In genomic region chr6:159170999-159171712, GRCh38 we compare ENCODE assay signal across 13 cellular contexts. TPM values are rescaled to one million over a fixed set of nuclear protein-coding genes. Genes with fewer than 3 reads are reported as not detected.
DNase-seq lines count a peak whose midpoint lies in the region; ATAC-seq and TF ChIP-seq lines count a peak whose summit lies in the region.
"Had no signal": no experiment of that assay in that cellular context is flagged by ENCODE, and none has a peak within 500 bp of the region (broad histone marks: within the 10 kb centered on the region; RNA-seq: fewer than 3 reads in every experiment).

No MANE protein-coding gene starts in this region.

- TF ChIP-seq POLR2A in adrenal gland (IDR thresholded peaks at IDR 0.05) (no peak), sigmoid colon (IDR thresholded peaks at IDR 0.05) (no peak)

- H3K9me3 ChIP-seq in adrenal gland (replicated peaks in 1 of 3) = no peaks in the 10 kb centered on the region
- H3K9me3 ChIP-seq in heart right ventricle = no peaks in the 10 kb centered on the region
- no peaks in the 10 kb centered on the region for H3K9me3 ChIP-seq in sigmoid colon
- H3K9me3 ChIP-seq: colonic mucosa had no signal

- H3K4me3 ChIP-seq in adrenal gland (no peak overlapping the region), heart right ventricle (peak overlapping the region in 5 of 10 donors; percentile 42 to 50 (median 49)), sigmoid colon (peak overlapping the region in 3 of 4 donors; percentile 37 to 53 (median 48))
- H3K4me3 ChIP-seq: colonic mucosa had no signal

- no peak for TF ChIP-seq EP300 in sigmoid colon (IDR thresholded peaks at IDR 0.05)

- no peak for TF ChIP-seq CTCF in adrenal gland (IDR thresholded peaks at IDR 0.05)
- no peak for TF ChIP-seq CTCF in heart right ventricle (IDR thresholded peaks at IDR 0.05)
- no peak for TF ChIP-seq CTCF in sigmoid colon (IDR thresholded peaks at IDR 0.05)

- H3K4me1 ChIP-seq in adrenal gland (replicated peaks in 1 of 2) (peaks cover 0 to 9% of the 10 kb centered on the region in 2 donors), heart right ventricle (peaks cover 0 to 44% (median 18%) of the 10 kb centered on the region in 9 donors), sigmoid colon (peaks cover 0 to 25% (median 22%) of the 10 kb centered on the region in 4 donors)

- H3K27me3 ChIP-seq in adrenal gland (peaks cover 55% of the 10 kb centered on the region), heart right ventricle (peaks cover 0 to 90% (median 76%) of the 10 kb centered on the region in 7 donors), sigmoid colon (peaks cover 0 to 81% (median 32%) of the 10 kb centered on the region in 3 donors)

- H3K36me3 ChIP-seq in adrenal gland (replicated peaks in 1 of 2) (no peaks in the 10 kb centered on the region), heart right ventricle (no peaks in the 10 kb centered on the region), sigmoid colon (no peaks in the 10 kb centered on the region)
- H3K36me3 ChIP-seq: colonic mucosa had no signal

- H3K27ac ChIP-seq in adrenal gland = no peak overlapping the region
- H3K27ac ChIP-seq in heart right ventricle = no peak overlapping the region
- H3K27ac ChIP-seq in sigmoid colon = peak overlapping the region in 2 of 4 donors; percentile 20 to 63
- H3K27ac ChIP-seq: colonic mucosa had no signal

- intact Hi-C loops in adrenal gland (cut with DNase I) (loop anchor here (5.0 to 10.0 kb wide), 3 partner anchors 294 to 486 kb away; no protein-coding TSS in a partner anchor), heart right ventricle (cut with DNase I) (loop anchor here in 5 of 10 donors (5.0 to 10.0 kb wide), 5 partner anchors 291 to 486 kb away; no protein-coding TSS in a partner anchor), sigmoid colon (cut with DNase I) (loop anchor here (10.0 kb wide), 1 partner anchor 294 kb away; no protein-coding TSS in a partner anchor)

- peak in 5 of 8 donors; percentile 44 to 68 (median 49) for ATAC-seq in heart right ventricle
- no peak for ATAC-seq in GM18511 (IDR thresholded peaks at IDR 0.05; ENCODE audit: unreplicated experiment)
- no peak for ATAC-seq in GM21723 (IDR thresholded peaks at IDR 0.05; ENCODE audit: unreplicated experiment)

- 36 to 46% (median 37%) methylated on average over 13 of the region's 13 CpGs for WGBS in adrenal gland, 4 donors
- 28 to 34% methylated on average over 13 of the region's 13 CpGs for WGBS in heart right ventricle, 2 donors
- 47 to 54% methylated on average over 13 of the region's 13 CpGs for WGBS in sigmoid colon, 2 donors

- DNase-seq in GM03348 (ENCODE audit: low spot score) (peak; percentile 81), adrenal gland (peak in 4 of 7 donors; percentile 20 to 37 (median 32)), heart right ventricle (peak in 1 of 2 donors; percentile 20), sigmoid colon (no peak), 8988T (no peak)
- DNase-seq in activated CD8-positive, alpha-beta memory T cell treated with anti-CD3 and anti-CD28 coated beads, Interleukin-2, amount 50 U/mL, for 4 hours = no peak
- DNase-seq: colonic mucosa, DMS 273 treated with DMSO at 0.1 percent for 48 hours, head of caudate nucleus, NCI-H1436 treated with DMSO at 0.1 percent for 48 hours had no signal

RNA-seq across cellular contexts. Expression of gene FNDC1, which starts 2.0 kb away (rescaled TPM):
- total RNA-seq in adrenal gland (1 to 10 TPM in 4 of 8 donors, under 1 TPM in 4; 0.46 to 2.6 (median 1.2) TPM), heart right ventricle (1 to 10 TPM in 7 of 10 donors, under 1 TPM in 3; 0.44 to 6.2 (median 2.9) TPM), sigmoid colon (10 to 100 TPM in 3 of 4 donors, 1 to 10 TPM in 1; 4.3 to 19.8 (median 17.2) TPM)
- polyA plus RNA-seq in adrenal gland (under 1 TPM; 0.10 to 0.48 (median 0.16) TPM), heart right ventricle (under 1 TPM; 0.07 to 0.20 TPM), sigmoid colon (under 1 TPM in 1 of 3 donors, not detected in 2; 0.89 TPM)
- total RNA-seq: mononuclear cell had no signal

Comparison
In these comparisons a context has a peak if more than half of its experiments do, and no peak if none do; other contexts are left out.
1. DNase-seq: peak in GM03348 (single experiment) and adrenal gland (4 of 7); none in sigmoid colon (single experiment), 8988T (single experiment) and activated CD8-positive, alpha-beta memory T cell treated with anti-CD3 and anti-CD28 coated beads, Interleukin-2, amount 50 U/mL, for 4 hours (single experiment).
2. H3K4me3 ChIP-seq: peak in sigmoid colon (3 of 4); none in adrenal gland (0 of 4).
3. ATAC-seq: peak in heart right ventricle (5 of 8); none in GM18511 (single experiment) and GM21723 (single experiment).